In the genomic region with DNA sequence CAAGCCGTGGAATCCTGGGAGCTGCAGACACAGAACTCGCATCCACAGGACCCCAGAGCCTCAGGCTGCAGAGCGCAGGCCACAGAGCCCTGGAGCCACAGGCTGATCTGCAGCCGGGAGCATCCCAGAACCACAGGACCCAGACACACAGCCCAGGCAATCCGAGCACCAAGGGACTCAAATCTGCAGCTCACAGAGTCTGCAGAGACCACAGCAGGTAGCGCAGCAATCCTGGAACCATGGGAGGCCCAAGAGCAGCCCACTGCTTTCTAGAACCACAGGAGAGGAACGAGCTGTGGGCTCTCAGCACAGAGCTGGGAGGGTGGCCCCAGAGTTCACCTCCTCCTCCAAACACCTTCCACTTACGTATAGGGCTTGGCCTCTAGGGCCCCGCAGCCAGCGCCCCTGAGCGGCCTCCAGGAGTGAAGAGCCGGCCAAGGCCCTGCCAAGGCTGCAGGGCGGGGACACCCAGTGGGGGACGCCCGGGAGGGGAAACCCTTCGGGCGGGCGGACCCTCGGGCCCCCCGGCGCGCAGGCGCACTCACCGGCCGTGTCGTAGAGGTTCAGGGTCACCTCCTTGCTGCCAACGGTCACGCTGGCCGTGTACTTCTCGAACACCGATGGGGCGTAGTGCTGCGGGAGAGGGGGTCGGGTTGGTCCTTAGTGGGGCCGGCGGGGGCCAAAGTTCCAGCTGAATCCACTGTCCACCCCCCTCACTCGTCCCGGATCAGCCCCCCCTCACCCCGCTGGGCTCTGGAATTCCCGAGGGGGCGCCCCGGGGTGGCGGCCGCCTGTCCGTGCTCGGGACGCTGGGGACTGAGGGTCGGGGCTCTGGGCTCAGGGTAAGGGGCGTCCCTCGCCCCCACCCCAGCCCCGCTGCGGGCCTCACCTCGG, we compare ENCODE assay signal across 2 cellular contexts.
TF ChIP-seq lines count a peak whose summit lies in the region.

No MANE protein-coding gene starts in this region.

TF ChIP-seq in SK-N-SH, 30 proteins besides CTCF, POLR2A, EP300 and RAD21 (continued from another document):
- no peak for TF ChIP-seq SIN3A (IDR thresholded peaks at IDR 0.05; ENCODE audit: borderline replicate concordance, low read depth, low read length)
- TF ChIP-seq RXRA (IDR thresholded peaks at IDR 0.05; ENCODE audit: borderline replicate concordance, low read depth) = no peak
TF ChIP-seq in SK-N-SH: peak in this region for 0.

TF ChIP-seq in SK-N-SH treated with all-trans-retinoic acid at 6 μM for 48 hours, 23 proteins besides CTCF, POLR2A, EP300 and RAD21 (continued from another document):
- TF ChIP-seq POU6F1 (CRISPR knock-in tag; IDR thresholded peaks at IDR 0.05; ENCODE audit: borderline replicate concordance, low read depth) = no peak
- TF ChIP-seq PPARA (CRISPR knock-in tag; IDR thresholded peaks at IDR 0.05; ENCODE audit: borderline replicate concordance) = no peak
- TF ChIP-seq PATZ1 (CRISPR knock-in tag; IDR thresholded peaks at IDR 0.05; ENCODE audit: borderline replicate concordance) = no peak
- no peak for TF ChIP-seq ESRRG (CRISPR knock-in tag; IDR thresholded peaks at IDR 0.05)
- no peak for TF ChIP-seq SNAI2 (CRISPR knock-in tag; IDR thresholded peaks at IDR 0.05)
- no peak for TF ChIP-seq GLIS3 (CRISPR knock-in tag; IDR thresholded peaks at IDR 0.05)
- no peak for TF ChIP-seq ZC3H10 (CRISPR knock-in tag; IDR thresholded peaks at IDR 0.05)
- TF ChIP-seq ARNTL (CRISPR knock-in tag; IDR thresholded peaks at IDR 0.05; ENCODE audit: borderline replicate concordance, low read depth) = no peak
- TF ChIP-seq, protein P1, sequence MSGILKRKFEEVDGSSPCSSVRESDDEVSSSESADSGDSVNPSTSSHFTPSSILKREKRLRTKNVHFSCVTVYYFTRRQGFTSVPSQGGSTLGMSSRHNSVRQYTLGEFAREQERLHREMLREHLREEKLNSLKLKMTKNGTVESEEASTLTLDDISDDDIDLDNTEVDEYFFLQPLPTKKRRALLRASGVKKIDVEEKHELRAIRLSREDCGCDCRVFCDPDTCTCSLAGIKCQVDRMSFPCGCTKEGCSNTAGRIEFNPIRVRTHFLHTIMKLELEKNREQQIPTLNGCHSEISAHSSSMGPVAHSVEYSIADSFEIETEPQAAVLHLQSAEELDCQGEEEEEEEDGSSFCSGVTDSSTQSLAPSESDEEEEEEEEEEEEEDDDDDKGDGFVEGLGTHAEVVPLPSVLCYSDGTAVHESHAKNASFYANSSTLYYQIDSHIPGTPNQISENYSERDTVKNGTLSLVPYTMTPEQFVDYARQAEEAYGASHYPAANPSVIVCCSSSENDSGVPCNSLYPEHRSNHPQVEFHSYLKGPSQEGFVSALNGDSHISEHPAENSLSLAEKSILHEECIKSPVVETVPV (CRISPR knock-in tag; IDR thresholded peaks at IDR 0.05) = no peak
- TF ChIP-seq TSHZ2 (CRISPR knock-in tag; IDR thresholded peaks at IDR 0.05) = no peak
- no peak for TF ChIP-seq RARB (CRISPR knock-in tag; IDR thresholded peaks at IDR 0.05)
- no peak for TF ChIP-seq ZFP30 (CRISPR knock-in tag; IDR thresholded peaks at IDR 0.05)
- no peak for TF ChIP-seq CREB5 (CRISPR knock-in tag; IDR thresholded peaks at IDR 0.05; ENCODE audit: low read depth)
- no peak for TF ChIP-seq CSDC2 (CRISPR knock-in tag; IDR thresholded peaks at IDR 0.05)
- no peak for TF ChIP-seq OSR1 (CRISPR knock-in tag; IDR thresholded peaks at IDR 0.05)
